11 cellular contexts compared by ENCODE assay signal in genomic region chr18:5582849-5583667, GRCh38. TPM values are rescaled to one million over a fixed set of nuclear protein-coding genes. Genes with fewer than 3 reads are reported as not detected.
DNase-seq lines count a peak whose midpoint lies in the region; ATAC-seq, FAIRE-seq and TF ChIP-seq lines count a peak whose summit lies in the region.
"Had no signal": no experiment of that assay in that cellular context is flagged by ENCODE, and none has a peak within 500 bp of the region (broad histone marks: within the 10 kb centered on the region; RNA-seq: fewer than 3 reads in every experiment).

No MANE protein-coding gene starts in this region.

- peaks cover 35% of the 10 kb centered on the region for H3K4me1 Mint-ChIP-seq in mesothelial cell of epicardium
- H3K4me1 Mint-ChIP-seq: activated naive CD8-positive, alpha-beta T cell treated with anti-CD3 and anti-CD28 coated beads, Interleukin-2, amount 10 ng/mL, durations not matched to agents 7 days and 5 days had no signal

- H3K9me3 Mint-ChIP-seq in mesothelial cell of epicardium = no peaks in the 10 kb centered on the region
- H3K9me3 Mint-ChIP-seq: activated naive CD8-positive, alpha-beta T cell treated with anti-CD3 and anti-CD28 coated beads, Interleukin-2, amount 10 ng/mL, durations not matched to agents 7 days and 5 days had no signal

- no peaks in the 10 kb centered on the region for H3K27me3 Mint-ChIP-seq in mesothelial cell of epicardium (ENCODE audit: low read depth)
- H3K27me3 Mint-ChIP-seq: activated naive CD8-positive, alpha-beta T cell treated with anti-CD3 and anti-CD28 coated beads, Interleukin-2, amount 10 ng/mL, durations not matched to agents 7 days and 5 days had no signal

- no peak overlapping the region for H3K4me3 Mint-ChIP-seq in mesothelial cell of epicardium
- H3K4me3 Mint-ChIP-seq: activated CD8-positive, alpha-beta T cell treated with anti-CD3 and anti-CD28 coated beads, Interleukin-2, amount 10 ng/mL, durations not matched to agents 7 days and 5 days; activated naive CD8-positive, alpha-beta T cell treated with anti-CD3 and anti-CD28 coated beads, Interleukin-2, amount 10 ng/mL, durations not matched to agents 7 days and 5 days had no signal

- peak overlapping the region; percentile 87 for H3K27ac Mint-ChIP-seq in mesothelial cell of epicardium
- H3K27ac Mint-ChIP-seq: activated CD8-positive, alpha-beta T cell treated with anti-CD3 and anti-CD28 coated beads, Interleukin-2, amount 10 ng/mL, durations not matched to agents 7 days and 5 days; activated naive CD8-positive, alpha-beta T cell treated with anti-CD3 and anti-CD28 coated beads, Interleukin-2, amount 10 ng/mL, durations not matched to agents 7 days and 5 days had no signal

- no peak for TF ChIP-seq CTCF in mesothelial cell of epicardium (IDR thresholded peaks at IDR 0.05; ENCODE audit: unreplicated experiment)
- no peak for TF ChIP-seq CTCF in prostate gland (IDR thresholded peaks at IDR 0.05)
- no peak for TF ChIP-seq CTCF in kidney (IDR thresholded peaks at IDR 0.05; ENCODE audit: borderline replicate concordance, extremely low read depth, insufficient read depth)

- H3K4me3 ChIP-seq in prostate gland = no peak overlapping the region
- H3K4me3 ChIP-seq in kidney (ENCODE audit: low read length in 2 of 2) = no peak overlapping the region

- FAIRE-seq in kidney (lab: Jason Lieb, UNC) = no peak
- FAIRE-seq: endometrium had no signal

- intact Hi-C loops in Right ventricle myocardium inferior (cut with DNase I) (no loop called here), cardiac septum (cut with DNase I) (no loop called here), prostate gland (cut with DNase I) (no loop called here), kidney (cut with DNase I) (no loop called here)

- DNase-seq in Right ventricle myocardium inferior (ENCODE audit: missing footprints) (no peak), cardiac septum (ENCODE audit: low spot score) (no peak), mesothelial cell of epicardium (ENCODE audit: low spot score in 2 of 2, unreplicated experiment in 2 of 2) (no peak), prostate gland (ENCODE audit: low spot score) (no peak), kidney (no peak)
- DNase-seq: activated CD8-positive, alpha-beta T cell treated with anti-CD3 and anti-CD28 coated beads, Interleukin-2, amount 10 ng/mL, durations not matched to agents 7 days and 5 days; activated naive CD8-positive, alpha-beta T cell treated with anti-CD3 and anti-CD28 coated beads, Interleukin-2, amount 10 ng/mL, durations not matched to agents 7 days and 5 days had no signal

- no peak for TF ChIP-seq POLR2A in prostate gland (IDR thresholded peaks at IDR 0.05)

- H3K27ac ChIP-seq in prostate gland (no peak overlapping the region), kidney (ENCODE audit: low read depth in 2 of 2, low read length in 2 of 2) (no peak overlapping the region)

- H3K27me3 ChIP-seq in prostate gland (replicated peaks; ENCODE audit: insufficient read depth) = no peaks in the 10 kb centered on the region

- H3K9me3 ChIP-seq in prostate gland (no peaks in the 10 kb centered on the region), kidney (ENCODE audit: control insufficient read depth in 1 of 2, low read length in 2 of 2) (no peaks in the 10 kb centered on the region)

- ATAC-seq in Right ventricle myocardium inferior = peak; percentile 39
- ATAC-seq in esophagus mucosa = peak; percentile 44
- no peak for ATAC-seq in HG03196 (IDR thresholded peaks at IDR 0.05; ENCODE audit: unreplicated experiment)
- ATAC-seq in GM21360 (IDR thresholded peaks at IDR 0.05; ENCODE audit: unreplicated experiment) = no peak
- ATAC-seq: activated CD8-positive, alpha-beta T cell treated with anti-CD3 and anti-CD28 coated beads, Interleukin-2, amount 10 ng/mL, durations not matched to agents 7 days and 5 days had no signal

- H3K36me3 Mint-ChIP-seq in mesothelial cell of epicardium = no peaks in the 10 kb centered on the region
- H3K36me3 Mint-ChIP-seq: activated naive CD8-positive, alpha-beta T cell treated with anti-CD3 and anti-CD28 coated beads, Interleukin-2, amount 10 ng/mL, durations not matched to agents 7 days and 5 days had no signal

- 61% methylated on average over 10 of the region's 10 CpGs for WGBS in prostate gland

- H3K36me3 ChIP-seq in prostate gland = no peaks in the 10 kb centered on the region
- H3K36me3 ChIP-seq in kidney (ENCODE audit: control insufficient read depth in 1 of 2, insufficient read depth in 2 of 2, low read length in 2 of 2) = no peaks in the 10 kb centered on the region

- H3K9ac ChIP-seq in kidney (ENCODE audit: low read length in 2 of 2) = no peak overlapping the region

- H3K4me1 ChIP-seq in prostate gland (replicated peaks) = no peaks in the 10 kb centered on the region
- H3K4me1 ChIP-seq in kidney (ENCODE audit: control insufficient read depth in 1 of 2, insufficient read depth in 1 of 2, low read depth in 1 of 2, low read length in 2 of 2) = no peaks in the 10 kb centered on the region

RNA-seq across cellular contexts. Expression of gene EPB41L3, which starts 39.3 kb away (rescaled TPM):
- total RNA-seq in Right ventricle myocardium inferior (10.5 TPM), cardiac septum (14.0 TPM), esophagus mucosa (16.3 TPM), mesothelial cell of epicardium (59.9 to 61.9 TPM (median 60.6 TPM) in 3 replicates), prostate gland (100 to 1,000 TPM in 1 of 2 donors, 10 to 100 TPM in 1; 25.0 to 182 TPM), kidney (44.6 TPM)
- 35.3 TPM for polyA plus RNA-seq in kidney (ENCODE audit: insufficient read depth, low read depth, low replicate concordance)

Comparison
In these comparisons a context has a peak if more than half of its experiments do, and no peak if none do; other contexts are left out.
1. ATAC-seq: peak in Right ventricle myocardium inferior (single experiment) and esophagus mucosa (single experiment); none in HG03196 (single experiment) and GM21360 (single experiment).